Comparison of ENCODE assay signal across 8 cellular contexts in the genomic region with DNA sequence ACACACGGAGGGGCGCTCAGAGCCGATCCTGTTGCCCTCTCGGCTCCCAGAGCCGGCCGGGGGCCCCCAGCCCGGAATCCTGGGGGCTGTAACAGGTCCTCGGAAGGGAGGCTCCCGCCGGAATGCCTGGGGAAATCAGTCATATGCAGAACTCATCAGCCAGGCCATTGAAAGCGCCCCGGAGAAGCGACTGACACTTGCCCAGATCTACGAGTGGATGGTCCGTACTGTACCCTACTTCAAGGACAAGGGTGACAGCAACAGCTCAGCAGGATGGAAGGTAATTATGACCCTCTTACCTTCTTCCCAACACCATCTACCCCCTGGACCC. TPM values are rescaled to one million over a fixed set of nuclear protein-coding genes. Genes with fewer than 3 reads are reported as not detected.
DNase-seq lines count a peak whose midpoint lies in the region; ATAC-seq and TF ChIP-seq lines count a peak whose summit lies in the region.

No MANE protein-coding gene starts in this region.

- peak overlapping the region; percentile 72 for H3K27ac ChIP-seq in CD4-positive, alpha-beta memory T cell (ENCODE audit: low read depth, low read length)
- H3K27ac ChIP-seq in OCI-LY7 (ENCODE audit: low read depth, low read length, poor library complexity, severe bottlenecking) (no peak overlapping the region), osteoblast (ENCODE audit: low read depth, low read length) (no peak overlapping the region)

- no peak for ATAC-seq in HG02798 (IDR thresholded peaks at IDR 0.05; ENCODE audit: poor library complexity, unreplicated experiment)

- CTCF ChIA-PET in CD4-positive, alpha-beta memory T cell (lab: Charles Lee; ENCODE audit: partially characterized antibody), result interaction anchor here (1.1 to 2.8 kb wide), 5 partner anchors 15 to 34 kb away, joined by 3 to 36 read pairs (median 10); a partner anchor contains a TSS
- CTCF ChIA-PET in OCI-LY7 (lab: Charles Lee; ENCODE audit: unreplicated experiment), result no interaction called here

- DNase-seq in CD4-positive, alpha-beta memory T cell, result no peak
- DNase-seq in OCI-LY7 (ENCODE audit: low spot score) (no peak), erythroblast (lab: John Stamatoyannopoulos, UW) (peak; percentile 17 to 48), osteoblast (ENCODE audit: insufficient read length, low spot score, missing footprints) (no peak), SKM-1 treated with dmso at 0.1 percent for 144 hours (lab: John Stamatoyannopoulos, UW; ENCODE audit: unreplicated experiment) (no peak), DMS153 treated with DMSO at 0.1 percent for 48 hours (lab: John Stamatoyannopoulos, UW; ENCODE audit: unreplicated experiment) (no peak), DMS114 treated with DMSO at 0.1 percent for 48 hours (lab: John Stamatoyannopoulos, UW; ENCODE audit: unreplicated experiment) (no peak)

- peak overlapping the region; percentile 90 to 99 (median 97) for H3K4me3 Mint-ChIP-seq in CD4-positive, alpha-beta memory T cell

- H3K27ac Mint-ChIP-seq in CD4-positive, alpha-beta memory T cell, result peak overlapping the region; percentile 16 to 97 (median 85)

- no peaks in the 10 kb centered on the region for H3K79me2 ChIP-seq in OCI-LY7 (ENCODE audit: insufficient read depth, low read depth, low read length)
- H3K79me2 ChIP-seq in osteoblast (ENCODE audit: insufficient read depth, low read length), result no peaks in the 10 kb centered on the region

- H3K4me2 ChIP-seq in OCI-LY7 (ENCODE audit: low read length) (peak overlapping the region; percentile 93), osteoblast (ENCODE audit: insufficient read depth, low read length) (peak overlapping the region; percentile 94)

- intact Hi-C loops in CD4-positive, alpha-beta memory T cell (cut with micrococcal nuclease), result loop anchor here (2.0 kb wide), 1 partner anchor 158 kb away; a partner anchor contains a TSS
- intact Hi-C loops in OCI-LY7 (cut with micrococcal nuclease; ENCODE audit: unreplicated experiment), result no loop called here

- H3K4me1 ChIP-seq in CD4-positive, alpha-beta memory T cell (ENCODE audit: insufficient read depth, low read length), result peaks cover 45% of the 10 kb centered on the region
- peaks cover 18% of the 10 kb centered on the region for H3K4me1 ChIP-seq in OCI-LY7 (ENCODE audit: insufficient read depth, low read length, poor library complexity, severe bottlenecking)
- H3K4me1 ChIP-seq in osteoblast (ENCODE audit: insufficient read depth, low read length), result peaks cover 4% of the 10 kb centered on the region

- H3K36me3 ChIP-seq in CD4-positive, alpha-beta memory T cell (ENCODE audit: insufficient read depth, low read length), result no peaks in the 10 kb centered on the region
- no peaks in the 10 kb centered on the region for H3K36me3 ChIP-seq in OCI-LY7 (ENCODE audit: insufficient read depth, low read length)
- H3K36me3 ChIP-seq in osteoblast (ENCODE audit: insufficient read depth, low read length), result no peaks in the 10 kb centered on the region

- no peak for TF ChIP-seq POLR2A in erythroblast (IDR thresholded peaks at IDR 0.05; ENCODE audit: low read length)

- BruUV-seq in OCI-LY7 (replicated peaks; lab: Mats Ljungman, UMichigan), result no TSS peak

- peaks cover 0 to 2% of the 10 kb centered on the region in 2 donors for H3K36me3 Mint-ChIP-seq in CD4-positive, alpha-beta memory T cell

- no peaks in the 10 kb centered on the region for H3K27me3 ChIP-seq in CD4-positive, alpha-beta memory T cell (ENCODE audit: insufficient read depth, low read length)
- H3K27me3 ChIP-seq in osteoblast (ENCODE audit: insufficient read depth, low read length), result peaks cover 12% of the 10 kb centered on the region

- H2AFZ ChIP-seq in OCI-LY7 (ENCODE audit: low read length), result peak overlapping the region; percentile 98; the same call in 1 of the 2 replicates
- peak overlapping the region; percentile 88 for H2AFZ ChIP-seq in osteoblast (ENCODE audit: low read length)

- no peaks in the 10 kb centered on the region for H3K9me2 ChIP-seq in OCI-LY7 (ENCODE audit: insufficient read depth, low read length)

- H4K20me1 ChIP-seq in OCI-LY7 (ENCODE audit: insufficient read depth, low read length) (no peaks in the 10 kb centered on the region), osteoblast (ENCODE audit: insufficient read depth, low read length) (no peaks in the 10 kb centered on the region)

- H3K4me1 Mint-ChIP-seq in CD4-positive, alpha-beta memory T cell, result peaks cover 29 to 55% (median 44%) of the 10 kb centered on the region in 4 donors

- POLR2A ChIA-PET in CD4-positive, alpha-beta memory T cell (lab: Charles Lee; ENCODE audit: partially characterized antibody), result interaction anchor here (0.7 to 2.8 kb wide), 11 partner anchors 8 to 187 kb away, joined by 3 to 38 read pairs (median 7); a partner anchor contains a TSS
- POLR2A ChIA-PET in OCI-LY7 (lab: Charles Lee), result interaction anchor here (1.0 kb wide), 1 partner anchor 22 kb away, joined by 3 read pairs; a partner anchor contains a TSS

- no peaks in the 10 kb centered on the region for H3K9me3 ChIP-seq in CD4-positive, alpha-beta memory T cell (ENCODE audit: control insufficient read depth in 1 of 2, low read length in 2 of 2)
- no peaks in the 10 kb centered on the region for H3K9me3 ChIP-seq in OCI-LY7 (ENCODE audit: low read length)
- no peaks in the 10 kb centered on the region for H3K9me3 ChIP-seq in osteoblast (ENCODE audit: low read depth, low read length)

- H3K9me3 Mint-ChIP-seq in CD4-positive, alpha-beta memory T cell, result no peaks in the 10 kb centered on the region

- H3K4me3 ChIP-seq in CD4-positive, alpha-beta memory T cell (ENCODE audit: low read length in 2 of 2), result peak overlapping the region in 1 of 2 donors; percentile 66
- H3K4me3 ChIP-seq in OCI-LY7 (ENCODE audit: low read depth, low read length, poor library complexity, severe bottlenecking) (peak overlapping the region; percentile 73), osteoblast (ENCODE audit: insufficient read depth, low read length) (peak overlapping the region; percentile 74)

- no peak for TF ChIP-seq CTCF in OCI-LY7 (conservative IDR thresholded peaks at IDR 0.05; ENCODE audit: low read length)
- no peak for TF ChIP-seq CTCF in osteoblast (IDR thresholded peaks at IDR 0.05; ENCODE audit: extremely low read depth, low read depth, low read length)

- H3K27me3 Mint-ChIP-seq in CD4-positive, alpha-beta memory T cell, result no peaks in the 10 kb centered on the region

RNA-seq across cellular contexts. Expression of a gene that starts 1.0 kb away (rescaled TPM):
- 10 to 100 TPM; 41.9 to 42.9 TPM for total RNA-seq in CD4-positive, alpha-beta memory T cell
- 1 to 10 TPM in 1 of 2 donors, under 1 TPM in 1; 0.45 to 2.6 TPM for polyA plus RNA-seq in CD4-positive, alpha-beta memory T cell
- total RNA-seq in OCI-LY7 (2014; rRNA removed; shearing (Covaris generic)), result 3.8 and 6.7 TPM in 2 replicates
- total RNA-seq in OCI-LY7 (2022) (12.1 and 12.8 TPM in 2 replicates), osteoblast (6.8 and 7.6 TPM in 2 replicates)

RNA-seq across cellular contexts. Expression of a gene that starts 9.9 kb away (rescaled TPM):
- total RNA-seq in CD4-positive, alpha-beta memory T cell, result 10 to 100 TPM; 45.1 to 51.6 TPM
- 1 to 10 TPM; 3.1 to 7.4 TPM for polyA plus RNA-seq in CD4-positive, alpha-beta memory T cell
- 1.1 and 3.2 TPM in 2 replicates for total RNA-seq in OCI-LY7 (2014; rRNA removed; shearing (Covaris generic))
- 1.8 and 5.1 TPM in 2 replicates for total RNA-seq in OCI-LY7 (2022)
- not detected in 2 replicates for total RNA-seq in osteoblast

RNA-seq across cellular contexts. Expression of a gene that starts 14.7 kb away (rescaled TPM):
- 100 to 1,000 TPM; 378 to 379 TPM for total RNA-seq in CD4-positive, alpha-beta memory T cell
- polyA plus RNA-seq in CD4-positive, alpha-beta memory T cell, result 1,000 to 10,000 TPM; 1,405 to 1,440 TPM
- total RNA-seq in OCI-LY7 (2014; rRNA removed; shearing (Covaris generic)), result 20.5 and 21.5 TPM in 2 replicates
- total RNA-seq in OCI-LY7 (2022) (33.3 and 33.6 TPM in 2 replicates), osteoblast (not detected in 2 replicates)

RNA-seq across cellular contexts. Expression of a gene that starts 21.7 kb away (rescaled TPM):
- total RNA-seq in CD4-positive, alpha-beta memory T cell, result 10 to 100 TPM; 84.4 to 89.9 TPM
- 10 to 100 TPM in 1 of 2 donors, 1 to 10 TPM in 1; 3.4 to 18.7 TPM for polyA plus RNA-seq in CD4-positive, alpha-beta memory T cell
- total RNA-seq in OCI-LY7 (2014; rRNA removed; shearing (Covaris generic)), result 20.5 and 23.1 TPM in 2 replicates
- total RNA-seq in OCI-LY7 (2022) (31.1 and 38.8 TPM in 2 replicates), osteoblast (20.9 and 24.2 TPM in 2 replicates)

RNA-seq across cellular contexts. Expression of a gene that starts 28.5 kb away (rescaled TPM):
- total RNA-seq in CD4-positive, alpha-beta memory T cell, result 10 to 100 TPM; 36.7 to 36.9 TPM
- polyA plus RNA-seq in CD4-positive, alpha-beta memory T cell, result 1 to 10 TPM; 3.0 to 4.2 TPM
- total RNA-seq in OCI-LY7 (2014; rRNA removed; shearing (Covaris generic)), result 21.3 and 24.8 TPM in 2 replicates
- total RNA-seq in OCI-LY7 (2022) (27.4 and 28.7 TPM in 2 replicates), osteoblast (64.5 and 67.7 TPM in 2 replicates)

Comparison
In these comparisons a context has a peak if more than half of its experiments do, and no peak if none do; other contexts are left out.
1. DNase-seq: peak in erythroblast (2 of 2); none in CD4-positive, alpha-beta memory T cell (0 of 5), OCI-LY7 (single experiment), osteoblast (single experiment), SKM-1 treated with dmso at 0.1 percent for 144 hours (single experiment), DMS153 treated with DMSO at 0.1 percent for 48 hours (single experiment) and DMS114 treated with DMSO at 0.1 percent for 48 hours (single experiment).
2. RNA of a gene that starts 9.9 kb away (total RNA-seq): 45.1 to 51.6 TPM in CD4-positive, alpha-beta memory T cell; 1.1 to 5.1 TPM in OCI-LY7 and not detected in osteoblast; every median in the first group is over 4 times any median in the second.
3. RNA of a gene that starts 14.7 kb away (total RNA-seq): 378 to 379 TPM in CD4-positive, alpha-beta memory T cell and 20.5 to 33.6 TPM in OCI-LY7; not detected in osteoblast; every median in the first group is over 10 times any median in the second.